ENCODE assay signal across 2 cellular contexts in the genomic region with DNA sequence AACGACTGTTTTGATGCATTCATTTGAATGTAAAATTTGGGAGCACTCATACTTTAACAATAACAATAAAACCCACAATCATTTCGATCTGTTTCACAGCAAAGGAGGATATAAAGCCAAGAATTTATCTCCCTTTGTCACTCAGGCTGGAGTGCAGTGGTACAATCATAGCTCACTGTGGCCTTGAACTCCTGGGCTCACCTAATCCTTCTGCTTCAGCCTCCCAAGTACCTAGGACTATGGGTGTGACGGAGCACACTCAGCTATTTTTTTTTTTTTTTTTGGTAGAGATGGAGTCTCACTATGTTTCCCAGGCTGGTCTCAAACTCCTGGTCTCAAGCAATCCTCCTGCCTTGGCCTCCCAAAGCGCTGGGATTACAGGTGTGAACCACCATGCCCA.
TF ChIP-seq lines count a peak whose summit lies in the region.

No MANE protein-coding gene starts in this region.

TF ChIP-seq in K562, 482 proteins besides CTCF, POLR2A, EP300 and RAD21:
- TF ChIP-seq ADNP (tag; IDR thresholded peaks at IDR 0.05), result peak; percentile 46; the same call in 1 of the 2 replicates
- peak; percentile 47 for TF ChIP-seq ZNF316 (IDR thresholded peaks at IDR 0.05)

TF ChIP-seq in HepG2, 621 proteins besides CTCF, POLR2A, EP300 and RAD21:
- TF ChIP-seq GATAD2A (CRISPR knock-in tag; IDR thresholded peaks at IDR 0.05) (0 out of 2 replicates have a peak, but pooled peaks have one; percentile 14), HNF4A (CRISPR knock-in tag; IDR thresholded peaks at IDR 0.05) (peak; percentile 32), ARID5B (CRISPR knock-in tag; IDR thresholded peaks at IDR 0.05) (peak; percentile 32; the same call in 1 of the 2 replicates), RARA (CRISPR knock-in tag; IDR thresholded peaks at IDR 0.05) (peak; percentile 58)
- TF ChIP-seq, protein P1, sequence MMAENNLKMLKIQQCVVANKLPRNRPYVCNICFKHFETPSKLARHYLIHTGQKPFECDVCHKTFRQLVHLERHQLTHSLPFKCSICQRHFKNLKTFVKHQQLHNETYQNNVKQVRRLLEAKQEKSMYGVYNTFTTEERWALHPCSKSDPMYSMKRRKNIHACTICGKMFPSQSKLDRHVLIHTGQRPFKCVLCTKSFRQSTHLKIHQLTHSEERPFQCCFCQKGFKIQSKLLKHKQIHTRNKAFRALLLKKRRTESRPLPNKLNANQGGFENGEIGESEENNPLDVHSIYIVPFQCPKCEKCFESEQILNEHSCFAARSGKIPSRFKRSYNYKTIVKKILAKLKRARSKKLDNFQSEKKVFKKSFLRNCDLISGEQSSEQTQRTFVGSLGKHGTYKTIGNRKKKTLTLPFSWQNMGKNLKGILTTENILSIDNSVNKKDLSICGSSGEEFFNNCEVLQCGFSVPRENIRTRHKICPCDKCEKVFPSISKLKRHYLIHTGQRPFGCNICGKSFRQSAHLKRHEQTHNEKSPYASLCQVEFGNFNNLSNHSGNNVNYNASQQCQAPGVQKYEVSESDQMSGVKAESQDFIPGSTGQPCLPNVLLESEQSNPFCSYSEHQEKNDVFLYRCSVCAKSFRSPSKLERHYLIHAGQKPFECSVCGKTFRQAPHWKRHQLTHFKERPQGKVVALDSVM (CRISPR knock-in tag; IDR thresholded peaks at IDR 0.05), result peak; percentile 73
- TF ChIP-seq, protein P2, sequence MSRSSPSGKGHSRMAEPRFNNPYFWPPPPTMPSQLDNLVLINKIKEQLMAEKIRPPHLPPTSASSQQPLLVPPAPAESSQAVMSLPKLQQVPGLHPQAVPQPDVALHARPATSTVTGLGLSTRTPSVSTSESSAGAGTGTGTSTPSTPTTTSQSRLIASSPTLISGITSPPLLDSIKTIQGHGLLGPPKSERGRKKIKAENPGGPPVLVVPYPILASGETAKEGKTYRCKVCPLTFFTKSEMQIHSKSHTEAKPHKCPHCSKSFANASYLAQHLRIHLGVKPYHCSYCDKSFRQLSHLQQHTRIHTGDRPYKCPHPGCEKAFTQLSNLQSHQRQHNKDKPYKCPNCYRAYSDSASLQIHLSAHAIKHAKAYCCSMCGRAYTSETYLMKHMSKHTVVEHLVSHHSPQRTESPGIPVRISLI (CRISPR knock-in tag; IDR thresholded peaks at IDR 0.05; ENCODE audit: borderline replicate concordance), result 0 out of 2 replicates have a peak, but pooled peaks have one; percentile 28
